ENCODE assay signal across 27 cellular contexts in genomic region chr13:72304121-72304745, GRCh38.
DNase-seq lines count a peak whose midpoint lies in the region; TF ChIP-seq lines count a peak whose summit lies in the region.
"Had no signal": no experiment of that assay in that cellular context is flagged by ENCODE, and none has a peak within 500 bp of the region (broad histone marks: within the 10 kb centered on the region; RNA-seq: fewer than 3 reads in every experiment).

No MANE protein-coding gene starts in this region.

- H3K36me3 ChIP-seq in MG63: no peaks in the 10 kb centered on the region
- H3K36me3 ChIP-seq: SJCRH30, vagina had no signal

- H3K4me3 ChIP-seq in fibroblast of villous mesenchyme (ENCODE audit: low read depth, low read length): no peak overlapping the region
- no peak overlapping the region for H3K4me3 ChIP-seq in MG63
- H3K4me3 ChIP-seq: GM12878, K562, PC-9, SJCRH30, testis, vagina had no signal

- H3K27ac Mint-ChIP-seq in osteocyte (ENCODE audit: unreplicated experiment): no peak overlapping the region
- H3K27ac Mint-ChIP-seq: activated CD4-positive, alpha-beta T cell treated with anti-CD3 and anti-CD28 coated beads for 36 hours; activated naive CD4-positive, alpha-beta T cell treated with anti-CD3 and anti-CD28 coated beads, Interleukin-2, amount 10 ng/mL, durations not matched to agents 7 days and 5 days; CD4-positive, CD25-positive, alpha-beta regulatory T cell; naive thymus-derived CD8-positive, alpha-beta T cell; stimulated activated effector memory CD8-positive, alpha-beta T cell treated with anti-CD3 and anti-CD28 coated beads, Interleukin-12 subunit alpha, Interleukin-12 subunit beta, amount 100 ng/mL, for 72 hours had no signal

- H3K9me3 ChIP-seq in MG63: no peaks in the 10 kb centered on the region
- H3K9me3 ChIP-seq: SJCRH30, testis, vagina had no signal

- no peaks in the 10 kb centered on the region for H3K27me3 ChIP-seq in MG63
- H3K27me3 ChIP-seq: SJCRH30, testis, vagina had no signal

- no peak overlapping the region for H3K4me3 Mint-ChIP-seq in osteocyte (ENCODE audit: unreplicated experiment)
- H3K4me3 Mint-ChIP-seq: activated CD4-positive, alpha-beta T cell treated with anti-CD3 and anti-CD28 coated beads for 36 hours; activated naive CD4-positive, alpha-beta T cell treated with anti-CD3 and anti-CD28 coated beads, Interleukin-2, amount 10 ng/mL, durations not matched to agents 7 days and 5 days; CD4-positive, CD25-positive, alpha-beta regulatory T cell; central memory CD8-positive, alpha-beta T cell; naive thymus-derived CD8-positive, alpha-beta T cell; stimulated activated effector memory CD8-positive, alpha-beta T cell treated with anti-CD3 and anti-CD28 coated beads, Interleukin-12 subunit alpha, Interleukin-12 subunit beta, amount 100 ng/mL, for 72 hours had no signal

- H3K9me3 Mint-ChIP-seq in osteocyte (ENCODE audit: unreplicated experiment): no peaks in the 10 kb centered on the region
- H3K9me3 Mint-ChIP-seq: activated naive CD4-positive, alpha-beta T cell treated with anti-CD3 and anti-CD28 coated beads, Interleukin-2, amount 10 ng/mL, durations not matched to agents 7 days and 5 days; central memory CD8-positive, alpha-beta T cell; stimulated activated effector memory CD8-positive, alpha-beta T cell treated with anti-CD3 and anti-CD28 coated beads, Interleukin-12 subunit alpha, Interleukin-12 subunit beta, amount 100 ng/mL, for 72 hours had no signal

- H3K36me3 Mint-ChIP-seq in osteocyte (ENCODE audit: unreplicated experiment): no peaks in the 10 kb centered on the region
- H3K36me3 Mint-ChIP-seq: activated naive CD4-positive, alpha-beta T cell treated with anti-CD3 and anti-CD28 coated beads, Interleukin-2, amount 10 ng/mL, durations not matched to agents 7 days and 5 days; CD4-positive, CD25-positive, alpha-beta regulatory T cell; naive thymus-derived CD8-positive, alpha-beta T cell; stimulated activated effector memory CD8-positive, alpha-beta T cell treated with anti-CD3 and anti-CD28 coated beads, Interleukin-12 subunit alpha, Interleukin-12 subunit beta, amount 100 ng/mL, for 72 hours had no signal

- no peak for TF ChIP-seq CTCF in fibroblast of villous mesenchyme (IDR thresholded peaks at IDR 0.05; ENCODE audit: insufficient read depth, low read depth, low read length)
- no peak for TF ChIP-seq CTCF in osteocyte (IDR thresholded peaks at IDR 0.05)

- peaks cover 3% of the 10 kb centered on the region for H3K27me3 Mint-ChIP-seq in osteocyte (ENCODE audit: unreplicated experiment)
- H3K27me3 Mint-ChIP-seq: activated CD4-positive, alpha-beta T cell treated with anti-CD3 and anti-CD28 coated beads for 36 hours; activated naive CD4-positive, alpha-beta T cell treated with anti-CD3 and anti-CD28 coated beads, Interleukin-2, amount 10 ng/mL, durations not matched to agents 7 days and 5 days; CD4-positive, CD25-positive, alpha-beta regulatory T cell; central memory CD8-positive, alpha-beta T cell; naive thymus-derived CD8-positive, alpha-beta T cell had no signal

- DNase-seq in EL (peak; percentile 38), astrocyte of the hippocampus (ENCODE audit: low read depth, low spot score) (peak; percentile 91), fibroblast of villous mesenchyme (ENCODE audit: low read depth) (peak; percentile 3), renal cortical epithelial cell (ENCODE audit: low read depth) (peak; percentile 70), NOMO-1 treated with dmso at 0.1 percent for 144 hours (lab: John Stamatoyannopoulos, UW; ENCODE audit: unreplicated experiment) (no peak), osteocyte (ENCODE audit: extremely low spot score, unreplicated experiment) (no peak), MG63 (no peak), activated T-cell treated with anti-CD3 and anti-CD28 coated beads for 4 hours (no peak)
- DNase-seq: activated CD4-positive, alpha-beta T cell treated with anti-CD3 and anti-CD28 coated beads for 36 hours; activated naive CD4-positive, alpha-beta T cell treated with anti-CD3 and anti-CD28 coated beads, Interleukin-2, amount 10 ng/mL, durations not matched to agents 7 days and 5 days; amygdala; CD4-positive, CD25-positive, alpha-beta regulatory T cell; DMS153; left cardiac atrium; MV-4-11; naive thymus-derived CD8-positive, alpha-beta T cell; NCI-H1694 treated with DMSO at 0.1 percent for 48 hours; PC-9; posterior cingulate gyrus; SJCRH30; stimulated activated CD4-positive, alpha-beta T cell treated with anti-CD3 and anti-CD28 coated beads, Interleukin-2, amount 100 ng/mL, for 24 hours; testis had no signal

- no peaks in the 10 kb centered on the region for H3K4me1 Mint-ChIP-seq in osteocyte (ENCODE audit: unreplicated experiment)
- H3K4me1 Mint-ChIP-seq: activated CD4-positive, alpha-beta T cell treated with anti-CD3 and anti-CD28 coated beads for 36 hours; activated naive CD4-positive, alpha-beta T cell treated with anti-CD3 and anti-CD28 coated beads, Interleukin-2, amount 10 ng/mL, durations not matched to agents 7 days and 5 days; CD4-positive, CD25-positive, alpha-beta regulatory T cell; central memory CD8-positive, alpha-beta T cell; naive thymus-derived CD8-positive, alpha-beta T cell; stimulated activated effector memory CD8-positive, alpha-beta T cell treated with anti-CD3 and anti-CD28 coated beads, Interleukin-12 subunit alpha, Interleukin-12 subunit beta, amount 100 ng/mL, for 72 hours had no signal

Comparison
In these comparisons a context has a peak if more than half of its experiments do, and no peak if none do; other contexts are left out.
1. DNase-seq: peak in EL (single experiment), astrocyte of the hippocampus (single experiment), fibroblast of villous mesenchyme (single experiment) and renal cortical epithelial cell (single experiment); none in NOMO-1 treated with dmso at 0.1 percent for 144 hours (single experiment), osteocyte (single experiment), MG63 (single experiment) and activated T-cell treated with anti-CD3 and anti-CD28 coated beads for 4 hours (single experiment).